In genomic region chr7:112939589-112940313, GRCh38 we compare ENCODE assay signal across 1 cellular context.
TF ChIP-seq lines count a peak whose summit lies in the region.

No MANE protein-coding gene starts in this region.

TF ChIP-seq in GM12878, 131 proteins besides CTCF, POLR2A, EP300 and RAD21 (continued from another document):
- TF ChIP-seq ZNF592 (IDR thresholded peaks at IDR 0.05) (no peak), TCF7 (IDR thresholded peaks at IDR 0.05; ENCODE audit: borderline replicate concordance) (no peak), EGR1 (IDR thresholded peaks at IDR 0.05; ENCODE audit: borderline replicate concordance in 1 of 2, low read depth in 2 of 2, low read length in 2 of 2) (peak in 1 of 2 experiments; percentile 28; a peak in 1 of 3 replicates), CUX1 (IDR thresholded peaks at IDR 0.05; ENCODE audit: insufficient replicate concordance, low read depth, low read length) (no peak), SUPT20H (IDR thresholded peaks at IDR 0.05; ENCODE audit: borderline replicate concordance, control insufficient read depth, low read depth, low read length) (no peak), GABPA (IDR thresholded peaks at IDR 0.05; ENCODE audit: low read depth) (peak; percentile 83), RFX5 (IDR thresholded peaks at IDR 0.05; ENCODE audit: low read depth, low read length) (peak; percentile 62; the same call in 1 of the 2 replicates), RBBP5 (conservative IDR thresholded peaks at IDR 0.05) (no peak), NR2C2 (IDR thresholded peaks at IDR 0.05; ENCODE audit: borderline replicate concordance, control insufficient read depth, insufficient read length, low read depth) (no peak), SPI1 (IDR thresholded peaks at IDR 0.05; ENCODE audit: borderline replicate concordance, insufficient read depth, low read depth, low read length) (no peak), TCF12 (IDR thresholded peaks at IDR 0.05; ENCODE audit: low read depth, low read length) (0 out of 2 replicates have a peak, but pooled peaks have one; percentile 64), NR2C1 (IDR thresholded peaks at IDR 0.05) (no peak), ZNF274 (IDR thresholded peaks at IDR 0.05; ENCODE audit: insufficient read depth, insufficient read length) (no peak), SMC3 (IDR thresholded peaks at IDR 0.05; ENCODE audit: borderline replicate concordance, low read length) (no peak), RUNX3 (IDR thresholded peaks at IDR 0.05; ENCODE audit: low read length) (no peak), MYC (IDR thresholded peaks at IDR 0.05; ENCODE audit: insufficient read depth, insufficient read length, insufficient replicate concordance, low read length, severe bottlenecking) (no peak), NRF1 (conservative IDR thresholded peaks at IDR 0.05; ENCODE audit: low read depth, low read length) (peak; percentile 98), CHD4 (IDR thresholded peaks at IDR 0.05) (no peak), PML (IDR thresholded peaks at IDR 0.05; ENCODE audit: low read length) (peak; percentile 63; the same call in 1 of the 2 replicates), YBX1 (IDR thresholded peaks at IDR 0.05) (no peak), RELB (IDR thresholded peaks at IDR 0.05; ENCODE audit: low read depth) (no peak; the same call in 1 of the 2 replicates), HCFC1 (IDR thresholded peaks at IDR 0.05; ENCODE audit: low read length) (peak; percentile 16; the same call in 1 of the 2 replicates), HDAC2 (IDR thresholded peaks at IDR 0.05) (no peak), HSF1 (IDR thresholded peaks at IDR 0.05; ENCODE audit: low read depth, low read length) (no peak), NFXL1 (IDR thresholded peaks at IDR 0.05; ENCODE audit: borderline replicate concordance) (no peak), FOXK2 (IDR thresholded peaks at IDR 0.05) (no peak), ZZZ3 (IDR thresholded peaks at IDR 0.05; ENCODE audit: control insufficient read depth, insufficient read length, low read depth) (no peak), EZH2 (IDR thresholded peaks at IDR 0.05; ENCODE audit: borderline replicate concordance, control insufficient read depth, low read depth, low read length) (no peak), MTA3 (IDR thresholded peaks at IDR 0.05; ENCODE audit: borderline replicate concordance, low read length) (no peak), JUND (IDR thresholded peaks at IDR 0.05; ENCODE audit: low read depth, low read length) (no peak), NKRF (conservative IDR thresholded peaks at IDR 0.05) (no peak; the same call in none of the 2 replicates)
